8 cellular contexts compared by ENCODE assay signal in the genomic region with DNA sequence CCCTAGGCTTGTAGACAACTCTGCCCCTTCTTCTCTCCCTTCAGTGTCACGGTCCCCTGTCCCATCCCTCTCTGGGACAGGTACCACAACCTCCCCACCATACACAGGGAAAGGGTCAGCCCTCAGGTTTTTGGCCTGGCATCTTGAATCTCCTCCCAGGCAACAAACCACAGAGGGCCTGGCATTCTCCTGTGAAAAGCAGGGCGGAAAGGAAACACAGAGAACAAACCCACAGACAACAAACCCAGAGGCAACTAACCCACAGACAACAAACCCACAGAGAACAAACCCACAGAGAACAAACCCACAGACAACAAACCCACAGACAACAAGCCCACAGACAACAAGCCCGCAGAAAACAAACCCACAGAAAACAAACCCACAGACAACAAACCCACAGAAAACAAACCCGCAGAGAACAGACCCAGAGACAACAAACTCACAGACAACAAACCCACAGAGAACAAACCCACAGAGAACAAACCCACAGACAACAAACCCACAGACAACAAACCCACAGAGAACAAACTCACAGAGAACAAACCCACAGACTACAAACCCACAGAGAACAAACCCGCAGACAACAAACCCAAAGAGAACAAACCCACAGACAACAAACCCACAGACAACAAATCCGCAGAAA.
DNase-seq lines count a peak whose midpoint lies in the region; ATAC-seq lines count a peak whose summit lies in the region.
"Not testable (repeated sequence)": the region's sequence is repeated elsewhere in the genome, so short reads cannot be mapped to it uniquely, and the experiment has no call there.

No MANE protein-coding gene starts in this region.

- peak overlapping the region in 6 of 8 donors; percentile 40 to 75 (median 62) for H3K4me3 Mint-ChIP-seq in CD4-positive, alpha-beta memory T cell
- H3K4me3 Mint-ChIP-seq in activated CD4-positive, alpha-beta memory T cell treated with anti-CD3 and anti-CD28 coated beads for 36 hours: peak overlapping the region; percentile 21
- peak overlapping the region in 1 of 2 donors; percentile 74 for H3K4me3 Mint-ChIP-seq in activated T-cell treated with anti-CD3 and anti-CD28 coated beads, Interleukin-2, amount 50 U/mL, for 72 hours
- H3K4me3 Mint-ChIP-seq in naive thymus-derived CD8-positive, alpha-beta T cell: peak overlapping the region in 8 of 10 donors; percentile 2 to 87 (median 56)
- H3K4me3 Mint-ChIP-seq in stimulated activated naive CD8-positive, alpha-beta T cell treated with anti-CD3 and anti-CD28 coated beads, Interleukin-15, Interleukin-2, amounts not matched to agents 100 ng/mL and 50 ng/mL, for 24 hours: peak overlapping the region; percentile 39

- H3K27me3 ChIP-seq in CD4-positive, alpha-beta memory T cell (ENCODE audit: insufficient read depth, low read length): not testable (repeated sequence)

- H3K36me3 Mint-ChIP-seq in CD4-positive, alpha-beta memory T cell; activated CD4-positive, alpha-beta memory T cell treated with anti-CD3 and anti-CD28 coated beads for 36 hours; activated T-cell treated with anti-CD3 and anti-CD28 coated beads, Interleukin-2, amount 50 U/mL, for 72 hours (ENCODE audit: insufficient read depth in 2 of 2); activated naive CD4-positive, alpha-beta T cell treated with anti-CD3 and anti-CD28 coated beads, Interleukin-2, amount 50 U/mL, for 72 hours; naive thymus-derived CD8-positive, alpha-beta T cell; stimulated activated naive CD8-positive, alpha-beta T cell treated with anti-CD3 and anti-CD28 coated beads, Interleukin-15, Interleukin-2, amounts not matched to agents 100 ng/mL and 50 ng/mL, for 24 hours (ENCODE audit: low read depth): not testable (repeated sequence)

- H3K27ac ChIP-seq in CD4-positive, alpha-beta memory T cell (ENCODE audit: low read depth, low read length): not testable (repeated sequence)

- not testable (repeated sequence) for H3K36me3 ChIP-seq in CD4-positive, alpha-beta memory T cell (ENCODE audit: insufficient read depth, low read length)

- H3K9me3 ChIP-seq in CD4-positive, alpha-beta memory T cell (ENCODE audit: control insufficient read depth in 1 of 2, low read length in 2 of 2): not testable (repeated sequence)

- H3K9me3 Mint-ChIP-seq in CD4-positive, alpha-beta memory T cell; activated CD4-positive, alpha-beta memory T cell treated with anti-CD3 and anti-CD28 coated beads for 36 hours; activated T-cell treated with anti-CD3 and anti-CD28 coated beads, Interleukin-2, amount 50 U/mL, for 72 hours; activated naive CD4-positive, alpha-beta T cell treated with anti-CD3 and anti-CD28 coated beads, Interleukin-2, amount 50 U/mL, for 72 hours; stimulated activated naive CD8-positive, alpha-beta T cell treated with anti-CD3 and anti-CD28 coated beads, Interleukin-15, Interleukin-2, amounts not matched to agents 100 ng/mL and 50 ng/mL, for 24 hours: not testable (repeated sequence)
- H3K9me3 Mint-ChIP-seq in naive thymus-derived CD8-positive, alpha-beta T cell: peaks cover 0 to 10% (median 0%) of the 10 kb centered on the region in 9 donors

- not testable (repeated sequence) for H3K27me3 Mint-ChIP-seq in CD4-positive, alpha-beta memory T cell; activated CD4-positive, alpha-beta memory T cell treated with anti-CD3 and anti-CD28 coated beads for 36 hours; activated T-cell treated with anti-CD3 and anti-CD28 coated beads, Interleukin-2, amount 50 U/mL, for 72 hours (ENCODE audit: low read depth); naive thymus-derived CD8-positive, alpha-beta T cell; stimulated activated naive CD8-positive, alpha-beta T cell treated with anti-CD3 and anti-CD28 coated beads, Interleukin-15, Interleukin-2, amounts not matched to agents 100 ng/mL and 50 ng/mL, for 24 hours

- CTCF ChIA-PET in CD4-positive, alpha-beta memory T cell (lab: Charles Lee; ENCODE audit: partially characterized antibody); activated CD4-positive, alpha-beta memory T cell treated with anti-CD3 and anti-CD28 coated beads for 36 hours (lab: Charles Lee): not testable (repeated sequence)

- H3K4me3 ChIP-seq in CD4-positive, alpha-beta memory T cell (ENCODE audit: low read length in 2 of 2): not testable (repeated sequence)

- intact Hi-C loops in CD4-positive, alpha-beta memory T cell (cut with micrococcal nuclease); activated CD4-positive, alpha-beta memory T cell treated with anti-CD3 and anti-CD28 coated beads for 36 hours (cut with micrococcal nuclease): not testable (repeated sequence)

- H3K27ac Mint-ChIP-seq in CD4-positive, alpha-beta memory T cell: peak overlapping the region; percentile 75 to 97 (median 95)
- H3K27ac Mint-ChIP-seq in activated CD4-positive, alpha-beta memory T cell treated with anti-CD3 and anti-CD28 coated beads for 36 hours: peak overlapping the region; percentile 50
- peak overlapping the region; percentile 99 for H3K27ac Mint-ChIP-seq in activated T-cell treated with anti-CD3 and anti-CD28 coated beads, Interleukin-2, amount 50 U/mL, for 72 hours
- peak overlapping the region; percentile 80 to 88 for H3K27ac Mint-ChIP-seq in activated naive CD4-positive, alpha-beta T cell treated with anti-CD3 and anti-CD28 coated beads, Interleukin-2, amount 50 U/mL, for 72 hours
- H3K27ac Mint-ChIP-seq in naive thymus-derived CD8-positive, alpha-beta T cell: peak overlapping the region; percentile 40 to 96 (median 88)
- peak overlapping the region; percentile 87 for H3K27ac Mint-ChIP-seq in stimulated activated naive CD8-positive, alpha-beta T cell treated with anti-CD3 and anti-CD28 coated beads, Interleukin-15, Interleukin-2, amounts not matched to agents 100 ng/mL and 50 ng/mL, for 24 hours

- ATAC-seq in activated T-cell treated with anti-CD3 and anti-CD28 coated beads, Interleukin-2, amount 50 U/mL, for 72 hours (replicated peaks in 1 of 2): peak in 1 of 2 donors; percentile 39
- ATAC-seq in activated naive CD4-positive, alpha-beta T cell treated with anti-CD3 and anti-CD28 coated beads, Interleukin-2, amount 50 U/mL, for 72 hours; naive thymus-derived CD8-positive, alpha-beta T cell: not testable (repeated sequence)

- not testable (repeated sequence) for H3K4me1 Mint-ChIP-seq in CD4-positive, alpha-beta memory T cell; activated CD4-positive, alpha-beta memory T cell treated with anti-CD3 and anti-CD28 coated beads for 36 hours (ENCODE audit: low read depth); activated T-cell treated with anti-CD3 and anti-CD28 coated beads, Interleukin-2, amount 50 U/mL, for 72 hours (ENCODE audit: low read depth); naive thymus-derived CD8-positive, alpha-beta T cell; stimulated activated naive CD8-positive, alpha-beta T cell treated with anti-CD3 and anti-CD28 coated beads, Interleukin-15, Interleukin-2, amounts not matched to agents 100 ng/mL and 50 ng/mL, for 24 hours (ENCODE audit: low read depth)

- DNase-seq in CD4-positive, alpha-beta memory T cell: peak; percentile 37 to 53 (median 38)
- peak; percentile 2 for DNase-seq in T follicular helper cell (ENCODE audit: low read depth)
- peak; percentile 13 for DNase-seq in activated CD4-positive, alpha-beta memory T cell treated with anti-CD3 and anti-CD28 coated beads for 36 hours
- DNase-seq in activated T-cell treated with anti-CD3 and anti-CD28 coated beads, Interleukin-2, amount 50 U/mL, for 72 hours: peak; percentile 5 to 39
- peak in 1 of 2 donors; percentile 1 for DNase-seq in activated naive CD4-positive, alpha-beta T cell treated with anti-CD3 and anti-CD28 coated beads, Interleukin-2, amount 50 U/mL, for 72 hours (ENCODE audit: low spot score in 2 of 2)
- DNase-seq in effector CD4-positive, alpha-beta T cell: peak; percentile 1
- peak in 7 of 10 donors; percentile 2 to 26 (median 20) for DNase-seq in naive thymus-derived CD8-positive, alpha-beta T cell

- POLR2A ChIA-PET in CD4-positive, alpha-beta memory T cell (lab: Charles Lee; ENCODE audit: partially characterized antibody); activated CD4-positive, alpha-beta memory T cell treated with anti-CD3 and anti-CD28 coated beads for 36 hours (lab: Charles Lee); naive thymus-derived CD8-positive, alpha-beta T cell (lab: Charles Lee): not testable (repeated sequence)

- H3K4me1 ChIP-seq in CD4-positive, alpha-beta memory T cell (ENCODE audit: insufficient read depth, low read length): not testable (repeated sequence)
